ENCODE assay signal across 21 cellular contexts in the genomic region with DNA sequence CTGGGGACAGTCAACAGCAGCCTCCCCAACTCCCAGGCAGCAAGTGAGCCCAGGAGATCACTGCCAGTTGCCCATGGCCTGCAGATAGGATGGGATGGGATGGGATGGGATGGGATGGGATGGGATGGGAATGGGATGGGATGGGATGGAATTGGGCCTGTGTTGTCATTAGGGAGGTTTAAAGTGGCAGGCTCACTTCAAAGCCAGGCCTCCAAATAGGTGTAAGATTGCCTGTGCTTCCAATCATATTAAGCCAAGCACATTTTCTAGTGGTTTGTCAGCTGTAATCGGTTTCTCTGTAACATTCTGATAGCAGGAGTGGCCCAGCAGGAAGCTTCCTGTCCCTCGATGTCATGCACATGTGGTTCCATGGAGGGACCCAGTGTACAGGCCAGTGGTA.
DNase-seq lines count a peak whose midpoint lies in the region; ATAC-seq, FAIRE-seq and TF ChIP-seq lines count a peak whose summit lies in the region.
"Had no signal": no experiment of that assay in that cellular context is flagged by ENCODE, and none has a peak within 500 bp of the region (broad histone marks: within the 10 kb centered on the region; RNA-seq: fewer than 3 reads in every experiment).

No MANE protein-coding gene starts in this region.

- H3K36me3 Mint-ChIP-seq in endodermal cell (ENCODE audit: low read depth): peaks cover 7% of the 10 kb centered on the region

- H2BK5ac ChIP-seq in trophoblast cell (ENCODE audit: low read depth, low read length, poor library complexity): no peak overlapping the region

- in situ Hi-C loops in HepG2 (cut with HindIII; ENCODE audit: extremely low pct_ligation_motif_present, low pct_unique_long_range_greater_than_20kb): no loop called here

- H3K4me1 ChIP-seq in HepG2 (ENCODE audit: insufficient read depth, low read length): peaks cover 23% of the 10 kb centered on the region
- no peaks in the 10 kb centered on the region for H3K4me1 ChIP-seq in right lobe of liver
- H3K4me1 ChIP-seq in endodermal cell (ENCODE audit: control insufficient read depth, insufficient read depth, low read length): peaks cover 5% of the 10 kb centered on the region
- H3K4me1 ChIP-seq in spleen: no peaks in the 10 kb centered on the region
- peaks cover 0 to 5% of the 10 kb centered on the region in 2 experiments for H3K4me1 ChIP-seq in trophoblast cell (ENCODE audit: control insufficient read depth in 1 of 2, insufficient read depth in 2 of 2, low read length in 2 of 2)
- no peaks in the 10 kb centered on the region for H3K4me1 ChIP-seq in SK-N-SH (ENCODE audit: control insufficient read depth in 1 of 2, insufficient read depth in 2 of 2, low read depth in 1 of 2, low read length in 1 of 2)
- H3K4me1 ChIP-seq: HAP-1 had no signal

- WGBS in HepG2 (ENCODE audit: low lambda C conversion rate): 0% methylated on average over 2 of the region's 2 CpGs
- no CpG with 5 or more reads among the region's 2 CpGs for WGBS in right lobe of liver (ENCODE audit: insufficient coverage, low coverage, low lambda C conversion rate, missing lambda C conversion rate)
- 89 to 90% methylated on average over 2 of the region's 2 CpGs for WGBS in endodermal cell (ENCODE audit: insufficient coverage in 1 of 2, insufficient read length in 1 of 2), 2 experiments
- 74 to 87% (median 80%) methylated on average over 2 of the region's 2 CpGs for WGBS in spleen, 5 donors
- WGBS in trophoblast cell (ENCODE audit: extremely low coverage, insufficient coverage, insufficient read length): no CpG with 5 or more reads among the region's 2 CpGs
- WGBS in SK-N-SH (ENCODE audit: low lambda C conversion rate): 0% methylated on average over 2 of the region's 2 CpGs

- no peak overlapping the region for H2AFZ ChIP-seq in HepG2 (ENCODE audit: low read length)
- H2AFZ ChIP-seq in trophoblast cell (ENCODE audit: insufficient read depth, low read length, poor library complexity): no peak overlapping the region
- no peak overlapping the region for H2AFZ ChIP-seq in SK-N-SH (ENCODE audit: low read depth)
- H2AFZ ChIP-seq: GM23248 had no signal

- peaks cover 2% of the 10 kb centered on the region for H3K27me3 Mint-ChIP-seq in endodermal cell (ENCODE audit: insufficient read depth)

- no peak overlapping the region for H4K12ac ChIP-seq in trophoblast cell (ENCODE audit: low read depth, low read length)

- TF ChIP-seq CTCF in HepG2 (CRISPR knock-in tag; IDR thresholded peaks at IDR 0.05) (no peak), right lobe of liver (IDR thresholded peaks at IDR 0.05) (no peak), endodermal cell (conservative IDR thresholded peaks at IDR 0.05) (no peak), spleen (IDR thresholded peaks at IDR 0.05 in 8 of 11, conservative IDR thresholded peaks at IDR 0.05 in 3 of 11) (no peak), SK-N-SH (IDR thresholded peaks at IDR 0.05) (no peak)

- TF ChIP-seq EP300 in HepG2 (IDR thresholded peaks at IDR 0.05; ENCODE audit: low read depth in 2 of 2, low read length in 2 of 2) (no peak), HepG2 (CRISPR knock-in tag; IDR thresholded peaks at IDR 0.05; ENCODE audit: borderline replicate concordance) (no peak), SK-N-SH (IDR thresholded peaks at IDR 0.05; ENCODE audit: borderline replicate concordance in 1 of 2, low read depth in 1 of 2, low read length in 1 of 2) (no peak)

- FAIRE-seq in HepG2 (lab: Jason Lieb, UNC): no peak
- FAIRE-seq: A549, GM12892, GM18507 had no signal

- no peak overlapping the region for H4K91ac ChIP-seq in trophoblast cell (ENCODE audit: low read depth, low read length)

- H3K9me3 Mint-ChIP-seq in endodermal cell: peaks cover 32% of the 10 kb centered on the region

- H3K4ac ChIP-seq in trophoblast cell (ENCODE audit: low read depth, low read length): no peak overlapping the region

- H3K4me3 Mint-ChIP-seq in endodermal cell: no peak overlapping the region
- H3K4me3 Mint-ChIP-seq: CD4-positive, alpha-beta T cell had no signal

- no peak overlapping the region for H3K18ac ChIP-seq in trophoblast cell (ENCODE audit: low read length)

- no peak overlapping the region for H4K8ac ChIP-seq in trophoblast cell (ENCODE audit: low read depth, low read length)

- no peaks in the 10 kb centered on the region for H3F3A ChIP-seq in SK-N-SH (replicated peaks; ENCODE audit: insufficient read depth)

- H3K79me2 ChIP-seq in HepG2 (ENCODE audit: insufficient read depth, low read length) (no peaks in the 10 kb centered on the region), trophoblast cell (ENCODE audit: control insufficient read depth, insufficient read depth, low read length, poor library complexity) (no peaks in the 10 kb centered on the region), SK-N-SH (ENCODE audit: insufficient read depth) (no peaks in the 10 kb centered on the region)

- no peak overlapping the region for H3K4me2 ChIP-seq in HepG2 (ENCODE audit: low read depth, low read length)
- H3K4me2 ChIP-seq in trophoblast cell (ENCODE audit: low read length): no peak overlapping the region
- H3K4me2 ChIP-seq in SK-N-SH: no peak overlapping the region

- H3K36me3 ChIP-seq in HepG2 (replicated peaks in 1 of 2; ENCODE audit: control insufficient read depth in 1 of 2, insufficient read depth in 2 of 2, low read length in 2 of 2): no peaks in the 10 kb centered on the region
- H3K36me3 ChIP-seq in right lobe of liver: no peaks in the 10 kb centered on the region
- H3K36me3 ChIP-seq in endodermal cell (ENCODE audit: control insufficient read depth, insufficient read depth, low read length): no peaks in the 10 kb centered on the region
- H3K36me3 ChIP-seq in spleen: no peaks in the 10 kb centered on the region
- H3K36me3 ChIP-seq in trophoblast cell (ENCODE audit: control insufficient read depth in 1 of 2, insufficient read depth in 2 of 2, low read length in 2 of 2): no peaks in the 10 kb centered on the region
- peaks cover 0 to 4% of the 10 kb centered on the region in 2 experiments for H3K36me3 ChIP-seq in SK-N-SH (replicated peaks in 1 of 2; ENCODE audit: control insufficient read depth in 1 of 2, insufficient read depth in 2 of 2, low read length in 1 of 2)
- H3K36me3 ChIP-seq: HAP-1 had no signal

- no peak overlapping the region for H3K14ac ChIP-seq in trophoblast cell (ENCODE audit: low read length)

- H3K23ac ChIP-seq in trophoblast cell (ENCODE audit: low read length): no peak overlapping the region

- no peak for DNase-seq in HepG2 (ENCODE audit: low spot score)
- no peak for DNase-seq in right lobe of liver
- DNase-seq in endodermal cell: no peak
- DNase-seq in spleen: peak; percentile 40
- no peak for DNase-seq in trophoblast cell
- DNase-seq in SK-N-SH: no peak
- DNase-seq: AML-193; CD4-positive, alpha-beta T cell; DMS153; DMS79; GDM1; GM23248; IMR-90 had no signal

- no TSS peak for BruUV-seq in HepG2 (replicated peaks; lab: Mats Ljungman, UMichigan)

- CTCF ChIA-PET in HepG2 (lab: Yijun Ruan, JAX; ENCODE audit: low intra/inter-chr PET ratio, low total read pairs) (no interaction called here), SK-N-SH (lab: Yijun Ruan, JAX) (no interaction called here)

- peaks cover 24% of the 10 kb centered on the region for H3K9me3 ChIP-seq in HepG2 (ENCODE audit: low read length)
- no peaks in the 10 kb centered on the region for H3K9me3 ChIP-seq in right lobe of liver
- peaks cover 48% of the 10 kb centered on the region for H3K9me3 ChIP-seq in endodermal cell (ENCODE audit: control insufficient read depth, low read length)
- peaks cover 0 to 26% (median 15%) of the 10 kb centered on the region in 8 donors for H3K9me3 ChIP-seq in spleen
- peaks cover 13% of the 10 kb centered on the region for H3K9me3 ChIP-seq in trophoblast cell (ENCODE audit: insufficient read depth, low read depth, low read length)
- 0 out of 2 replicates have a peak, but pooled peaks cover 4% of the 10 kb centered on the region for H3K9me3 ChIP-seq in SK-N-SH
- H3K9me3 ChIP-seq: HAP-1 had no signal

- H3K27ac ChIP-seq in HepG2 (ENCODE audit: extremely low read length, insufficient read depth, low read length): no peak overlapping the region
- no peak overlapping the region for H3K27ac ChIP-seq in right lobe of liver
- H3K27ac ChIP-seq in endodermal cell (ENCODE audit: low read depth, low read length): no peak overlapping the region
- no peak overlapping the region for H3K27ac ChIP-seq in spleen
- no peak overlapping the region for H3K27ac ChIP-seq in trophoblast cell (ENCODE audit: low read depth, low read length)
- no peak overlapping the region for H3K27ac ChIP-seq in SK-N-SH (ENCODE audit: low read depth in 2 of 2, low read length in 1 of 2)
- H3K27ac ChIP-seq: 22Rv1, C4-2B, GM23248, HL-60 had no signal

- H3K9me2 ChIP-seq in SK-N-SH: no peaks in the 10 kb centered on the region

- H2BK120ac ChIP-seq in trophoblast cell (ENCODE audit: insufficient read depth, low read length, poor library complexity): no peak overlapping the region

- ATAC-seq in HepG2: no peak
- no peak for ATAC-seq in right lobe of liver
- ATAC-seq in HG03045 (IDR thresholded peaks at IDR 0.05; ENCODE audit: unreplicated experiment): no peak
- ATAC-seq: A549 had no signal

- H2AK5ac ChIP-seq in trophoblast cell (ENCODE audit: low read length): no peak overlapping the region

- intact Hi-C loops in HepG2 (cut with micrococcal nuclease; ENCODE audit: unreplicated experiment) (no loop called here), right lobe of liver (cut with DNase I) (no loop called here), spleen (cut with DNase I; ENCODE audit: low total_unique reads) (no loop called here)

- no peak for TF ChIP-seq RAD21 in HepG2 (CRISPR knock-in tag; IDR thresholded peaks at IDR 0.05)
- TF ChIP-seq RAD21 in SK-N-SH (IDR thresholded peaks at IDR 0.05; ENCODE audit: low read length): no peak

- no peaks in the 10 kb centered on the region for H3K79me1 ChIP-seq in trophoblast cell (ENCODE audit: low read length)

- H3K9ac ChIP-seq in HepG2 (ENCODE audit: insufficient read depth, low read depth, low read length): no peak overlapping the region
- H3K9ac ChIP-seq in endodermal cell (ENCODE audit: extremely low read depth, low read length, poor library complexity, severe bottlenecking): no peak overlapping the region
- H3K9ac ChIP-seq in trophoblast cell (ENCODE audit: low read length): no peak overlapping the region
- no peak overlapping the region for H3K9ac ChIP-seq in SK-N-SH
- H3K9ac ChIP-seq: GM23248 had no signal

- H4K20me1 ChIP-seq in HepG2 (ENCODE audit: insufficient read depth, low read length) (no peaks in the 10 kb centered on the region), SK-N-SH (ENCODE audit: insufficient read depth) (no peaks in the 10 kb centered on the region)

- TF ChIP-seq POLR2A in HepG2 (IDR thresholded peaks at IDR 0.05; ENCODE audit: insufficient read depth in 1 of 2, low read depth in 2 of 2, low read length in 2 of 2): no peak
- TF ChIP-seq POLR2A in right lobe of liver (IDR thresholded peaks at IDR 0.05): no peak
- TF ChIP-seq POLR2A in spleen (IDR thresholded peaks at IDR 0.05): no peak

- POLR2A ChIA-PET in HepG2 (lab: Yijun Ruan, JAX): no interaction called here
- POLR2A ChIA-PET in SK-N-SH (lab: Yijun Ruan, JAX): no interaction called here

- peaks cover 2 to 7% of the 10 kb centered on the region in 2 experiments; a peak in 2 of 5 replicates for H3K27me3 ChIP-seq in HepG2 (ENCODE audit: control insufficient read depth in 1 of 2, insufficient read depth in 2 of 2, low read length in 2 of 2)
- H3K27me3 ChIP-seq in right lobe of liver: no peaks in the 10 kb centered on the region
- no peaks in the 10 kb centered on the region for H3K27me3 ChIP-seq in endodermal cell (ENCODE audit: control insufficient read depth, insufficient read depth, low read length, poor library complexity, severe bottlenecking)
- no peaks in the 10 kb centered on the region for H3K27me3 ChIP-seq in spleen (replicated peaks in 1 of 7)
- H3K27me3 ChIP-seq in trophoblast cell (ENCODE audit: insufficient read depth, low read length): no peaks in the 10 kb centered on the region
- H3K27me3 ChIP-seq in SK-N-SH (ENCODE audit: insufficient read depth): peaks cover 5% of the 10 kb centered on the region; the same call in 1 of the 2 replicates

- peaks cover 22% of the 10 kb centered on the region for H3K4me1 Mint-ChIP-seq in endodermal cell

- H3K27ac Mint-ChIP-seq in endodermal cell: no peak overlapping the region
- H3K27ac Mint-ChIP-seq: CD4-positive, alpha-beta T cell had no signal

- no peak overlapping the region for H3K4me3 ChIP-seq in HepG2 (replicated peaks in 1 of 3; ENCODE audit: insufficient read depth in 1 of 3, low read depth in 2 of 3, low read length in 3 of 3)
- no peak overlapping the region for H3K4me3 ChIP-seq in right lobe of liver
- peak overlapping the region; percentile 62 for H3K4me3 ChIP-seq in endodermal cell (ENCODE audit: low read length)
- no peak overlapping the region for H3K4me3 ChIP-seq in spleen
- no peak overlapping the region for H3K4me3 ChIP-seq in trophoblast cell (ENCODE audit: low read depth, low read length)
- H3K4me3 ChIP-seq in SK-N-SH (ENCODE audit: low read depth in 2 of 2, low read length in 1 of 2): no peak overlapping the region
- H3K4me3 ChIP-seq: A549, GM23248, HAP-1 had no signal

- no peak overlapping the region for H2BK12ac ChIP-seq in trophoblast cell (ENCODE audit: low read length)
